25 cellular contexts compared by ENCODE assay signal in genomic region chrX:132483951-132484350, GRCh38. TPM values are rescaled to one million over a fixed set of nuclear protein-coding genes. Genes with fewer than 3 reads are reported as not detected.
DNase-seq lines count a peak whose midpoint lies in the region; ATAC-seq lines count a peak whose summit lies in the region.
"Had no signal": no experiment of that assay in that cellular context is flagged by ENCODE, and none has a peak within 500 bp of the region (broad histone marks: within the 10 kb centered on the region; RNA-seq: fewer than 3 reads in every experiment).

No MANE protein-coding gene starts in this region.

- no peak for ATAC-seq in activated naive CD8-positive, alpha-beta T cell treated with anti-CD3 and anti-CD28 coated beads, Interleukin-2, amount 50 U/mL, for 24 hours
- ATAC-seq in stimulated activated memory B cell treated with anti-CD40 and anti-IgM and Interleukin-4, amounts not matched to agents 10 μg/mL and 1 μg/mL and 100 μg/mL, for 72 hours, result no peak
- no peak for ATAC-seq in HG02610 (IDR thresholded peaks at IDR 0.05; ENCODE audit: unreplicated experiment)
- ATAC-seq: activated CD8-positive, alpha-beta memory T cell treated with anti-CD3 and anti-CD28 coated beads, Interleukin-2, amount 10 ng/mL, durations not matched to agents 7 days and 5 days; activated T-cell treated with anti-CD3 and anti-CD28 coated beads, Interleukin-2, amount 50 U/mL, for 72 hours; K562; sciatic nerve; stimulated activated naive CD8-positive, alpha-beta T cell treated with anti-CD3 and anti-CD28 coated beads, Interleukin-15, Interleukin-2, amounts not matched to agents 100 U/mL and 50 U/mL, for 24 hours; T-helper 17 cell had no signal

- no peak for DNase-seq in activated naive CD8-positive, alpha-beta T cell treated with anti-CD3 and anti-CD28 coated beads for 36 hours
- DNase-seq in NAMALWA (ENCODE audit: low spot score) (peak; percentile 2), NCI-H345 (lab: John Stamatoyannopoulos, UW) (no peak)
- no peak for DNase-seq in activated naive CD8-positive, alpha-beta T cell treated with anti-CD3 and anti-CD28 coated beads, Interleukin-2, amount 50 U/mL, for 24 hours
- no peak for DNase-seq in activated CD4-positive, CD25-positive, alpha-beta regulatory T cell (lab: John Stamatoyannopoulos, UW)
- DNase-seq: activated CD4-positive, alpha-beta T cell treated with anti-CD3 and anti-CD28 coated beads for 4 hours; activated CD8-positive, alpha-beta memory T cell treated with anti-CD3 and anti-CD28 coated beads, Interleukin-2, amount 10 ng/mL, durations not matched to agents 7 days and 5 days; activated naive CD4-positive, alpha-beta T cell treated with anti-CD3 and anti-CD28 coated beads for 36 hours; activated T-cell treated with anti-CD3 and anti-CD28 coated beads, Interleukin-2, amount 50 U/mL, for 72 hours; aorta; CD4-positive, CD25-positive, alpha-beta regulatory T cell; central memory CD4-positive, alpha-beta T cell; dermis blood vessel endothelial cell; islet precursor cell; mucosa of descending colon; NCI-H187; posterior cingulate gyrus; stimulated activated naive CD8-positive, alpha-beta T cell treated with anti-CD3 and anti-CD28 coated beads, Interleukin-15, Interleukin-2, amounts not matched to agents 100 U/mL and 50 U/mL, for 24 hours; T-helper 17 cell had no signal

- peak overlapping the region; percentile 41 for H3K27ac Mint-ChIP-seq in activated naive CD8-positive, alpha-beta T cell
- no peak overlapping the region for H3K27ac Mint-ChIP-seq in activated naive CD8-positive, alpha-beta T cell treated with anti-CD3 and anti-CD28 coated beads for 36 hours
- H3K27ac Mint-ChIP-seq in activated naive CD8-positive, alpha-beta T cell treated with anti-CD3 and anti-CD28 coated beads, Interleukin-2, amount 50 U/mL, for 24 hours, result peak overlapping the region; percentile 54
- peak overlapping the region; percentile 48 for H3K27ac Mint-ChIP-seq in stimulated activated memory B cell treated with anti-CD40 and anti-IgM and Interleukin-4, amounts not matched to agents 10 μg/mL and 1 μg/mL and 100 μg/mL, for 72 hours
- H3K27ac Mint-ChIP-seq: activated CD8-positive, alpha-beta memory T cell treated with anti-CD3 and anti-CD28 coated beads, Interleukin-2, amount 10 ng/mL, durations not matched to agents 7 days and 5 days; activated naive CD4-positive, alpha-beta T cell treated with anti-CD3 and anti-CD28 coated beads for 36 hours; neural progenitor cell; T-helper 17 cell had no signal

- H3K27me3 Mint-ChIP-seq in activated naive CD8-positive, alpha-beta T cell, result no peaks in the 10 kb centered on the region
- H3K27me3 Mint-ChIP-seq in activated naive CD8-positive, alpha-beta T cell treated with anti-CD3 and anti-CD28 coated beads for 36 hours, result no peaks in the 10 kb centered on the region
- no peaks in the 10 kb centered on the region for H3K27me3 Mint-ChIP-seq in activated naive CD8-positive, alpha-beta T cell treated with anti-CD3 and anti-CD28 coated beads, Interleukin-2, amount 50 U/mL, for 24 hours
- H3K27me3 Mint-ChIP-seq in stimulated activated memory B cell treated with anti-CD40 and anti-IgM and Interleukin-4, amounts not matched to agents 10 μg/mL and 1 μg/mL and 100 μg/mL, for 72 hours, result no peaks in the 10 kb centered on the region
- H3K27me3 Mint-ChIP-seq: activated CD8-positive, alpha-beta memory T cell treated with anti-CD3 and anti-CD28 coated beads, Interleukin-2, amount 10 ng/mL, durations not matched to agents 7 days and 5 days; CD4-positive, CD25-positive, alpha-beta regulatory T cell; T-helper 17 cell had no signal

- H3K4me1 Mint-ChIP-seq in activated naive CD8-positive, alpha-beta T cell (ENCODE audit: low read depth), result peaks cover 73% of the 10 kb centered on the region
- peaks cover 57% of the 10 kb centered on the region for H3K4me1 Mint-ChIP-seq in activated naive CD8-positive, alpha-beta T cell treated with anti-CD3 and anti-CD28 coated beads for 36 hours
- H3K4me1 Mint-ChIP-seq in activated naive CD8-positive, alpha-beta T cell treated with anti-CD3 and anti-CD28 coated beads, Interleukin-2, amount 50 U/mL, for 24 hours, result peaks cover 76% of the 10 kb centered on the region
- peaks cover 26% of the 10 kb centered on the region for H3K4me1 Mint-ChIP-seq in stimulated activated memory B cell treated with anti-CD40 and anti-IgM and Interleukin-4, amounts not matched to agents 10 μg/mL and 1 μg/mL and 100 μg/mL, for 72 hours

- no peaks in the 10 kb centered on the region for H3K36me3 Mint-ChIP-seq in activated naive CD8-positive, alpha-beta T cell
- H3K36me3 Mint-ChIP-seq in activated naive CD8-positive, alpha-beta T cell treated with anti-CD3 and anti-CD28 coated beads for 36 hours, result peaks cover 5% of the 10 kb centered on the region
- no peaks in the 10 kb centered on the region for H3K36me3 Mint-ChIP-seq in activated naive CD8-positive, alpha-beta T cell treated with anti-CD3 and anti-CD28 coated beads, Interleukin-2, amount 50 U/mL, for 24 hours (ENCODE audit: low read depth)
- no peaks in the 10 kb centered on the region for H3K36me3 Mint-ChIP-seq in stimulated activated memory B cell treated with anti-CD40 and anti-IgM and Interleukin-4, amounts not matched to agents 10 μg/mL and 1 μg/mL and 100 μg/mL, for 72 hours
- H3K36me3 Mint-ChIP-seq: CD4-positive, CD25-positive, alpha-beta regulatory T cell; neural progenitor cell had no signal

- H3K9me3 Mint-ChIP-seq in activated naive CD8-positive, alpha-beta T cell (ENCODE audit: low read depth), result no peaks in the 10 kb centered on the region
- no peaks in the 10 kb centered on the region for H3K9me3 Mint-ChIP-seq in activated naive CD8-positive, alpha-beta T cell treated with anti-CD3 and anti-CD28 coated beads for 36 hours
- no peaks in the 10 kb centered on the region for H3K9me3 Mint-ChIP-seq in activated naive CD8-positive, alpha-beta T cell treated with anti-CD3 and anti-CD28 coated beads, Interleukin-2, amount 50 U/mL, for 24 hours
- H3K9me3 Mint-ChIP-seq in stimulated activated memory B cell treated with anti-CD40 and anti-IgM and Interleukin-4, amounts not matched to agents 10 μg/mL and 1 μg/mL and 100 μg/mL, for 72 hours, result no peaks in the 10 kb centered on the region
- H3K9me3 Mint-ChIP-seq: activated naive CD4-positive, alpha-beta T cell treated with anti-CD3 and anti-CD28 coated beads for 36 hours; activated T-cell treated with anti-CD3 and anti-CD28 coated beads, Interleukin-2, amount 50 U/mL, for 72 hours; CD4-positive, CD25-positive, alpha-beta regulatory T cell; neural progenitor cell had no signal

- no peak overlapping the region for H3K4me3 Mint-ChIP-seq in activated naive CD8-positive, alpha-beta T cell
- H3K4me3 Mint-ChIP-seq in activated naive CD8-positive, alpha-beta T cell treated with anti-CD3 and anti-CD28 coated beads for 36 hours, result no peak overlapping the region
- H3K4me3 Mint-ChIP-seq in activated naive CD8-positive, alpha-beta T cell treated with anti-CD3 and anti-CD28 coated beads, Interleukin-2, amount 50 U/mL, for 24 hours, result no peak overlapping the region
- H3K4me3 Mint-ChIP-seq in stimulated activated memory B cell treated with anti-CD40 and anti-IgM and Interleukin-4, amounts not matched to agents 10 μg/mL and 1 μg/mL and 100 μg/mL, for 72 hours, result no peak overlapping the region
- H3K4me3 Mint-ChIP-seq: activated CD8-positive, alpha-beta memory T cell treated with anti-CD3 and anti-CD28 coated beads, Interleukin-2, amount 10 ng/mL, durations not matched to agents 7 days and 5 days; activated naive CD4-positive, alpha-beta T cell treated with anti-CD3 and anti-CD28 coated beads for 36 hours; CD4-positive, CD25-positive, alpha-beta regulatory T cell; neural progenitor cell; T-helper 17 cell had no signal

RNA-seq across cellular contexts. Expression of gene MBNL3, which starts 4.9 kb away (rescaled TPM):
- 10 to 100 TPM; 28.6 to 33.0 TPM for total RNA-seq in activated naive CD8-positive, alpha-beta T cell treated with anti-CD3 and anti-CD28 coated beads for 36 hours
